8 cellular contexts compared by ENCODE assay signal in the genomic region with DNA sequence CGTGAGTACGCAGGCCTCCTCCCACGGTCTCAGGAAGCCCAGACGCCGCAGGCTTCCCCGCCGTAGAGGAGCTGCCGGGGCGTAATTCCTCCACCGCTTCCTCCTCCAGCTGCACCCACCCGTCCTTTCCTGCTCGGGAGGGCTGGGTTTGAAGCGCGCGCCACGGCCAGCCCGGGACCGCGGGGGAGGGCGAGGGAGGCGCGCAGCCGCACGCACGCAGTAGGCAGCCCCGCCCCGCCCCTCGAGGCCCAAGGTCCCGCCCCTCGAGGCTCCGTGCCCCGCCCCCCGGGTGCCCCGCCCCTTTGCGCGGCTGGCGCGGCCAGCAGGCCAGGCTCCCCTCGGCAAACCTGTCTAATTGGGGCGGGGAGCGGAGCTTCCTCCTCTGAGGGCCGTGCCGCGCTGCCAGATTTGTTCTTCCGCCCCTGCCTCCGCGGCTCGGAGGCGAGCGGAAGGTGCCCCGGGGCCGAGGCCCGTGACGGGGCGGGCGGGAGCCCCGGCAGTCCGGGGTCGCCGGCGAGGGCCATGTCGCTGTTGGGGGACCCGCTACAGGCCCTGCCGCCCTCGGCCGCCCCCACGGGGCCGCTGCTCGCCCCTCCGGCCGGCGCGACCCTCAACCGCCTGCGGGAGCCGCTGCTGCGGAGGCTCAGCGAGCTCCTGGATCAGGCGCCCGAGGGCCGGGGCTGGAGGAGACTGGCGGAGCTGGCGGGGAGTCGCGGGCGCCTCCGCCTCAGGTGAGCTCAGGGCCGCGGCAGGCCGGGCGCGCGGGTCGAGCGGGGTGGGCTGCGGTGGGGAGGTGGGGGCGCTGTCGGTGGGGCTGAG. TPM values are rescaled to one million over a fixed set of nuclear protein-coding genes. Genes with fewer than 3 reads are reported as not detected.
A peak's percentile ranks its signal among the peaks of the same experiment; 100 is the strongest.
DNase-seq lines count a peak whose midpoint lies in the region; ATAC-seq lines count a peak whose summit lies in the region.

A gene with protein sequence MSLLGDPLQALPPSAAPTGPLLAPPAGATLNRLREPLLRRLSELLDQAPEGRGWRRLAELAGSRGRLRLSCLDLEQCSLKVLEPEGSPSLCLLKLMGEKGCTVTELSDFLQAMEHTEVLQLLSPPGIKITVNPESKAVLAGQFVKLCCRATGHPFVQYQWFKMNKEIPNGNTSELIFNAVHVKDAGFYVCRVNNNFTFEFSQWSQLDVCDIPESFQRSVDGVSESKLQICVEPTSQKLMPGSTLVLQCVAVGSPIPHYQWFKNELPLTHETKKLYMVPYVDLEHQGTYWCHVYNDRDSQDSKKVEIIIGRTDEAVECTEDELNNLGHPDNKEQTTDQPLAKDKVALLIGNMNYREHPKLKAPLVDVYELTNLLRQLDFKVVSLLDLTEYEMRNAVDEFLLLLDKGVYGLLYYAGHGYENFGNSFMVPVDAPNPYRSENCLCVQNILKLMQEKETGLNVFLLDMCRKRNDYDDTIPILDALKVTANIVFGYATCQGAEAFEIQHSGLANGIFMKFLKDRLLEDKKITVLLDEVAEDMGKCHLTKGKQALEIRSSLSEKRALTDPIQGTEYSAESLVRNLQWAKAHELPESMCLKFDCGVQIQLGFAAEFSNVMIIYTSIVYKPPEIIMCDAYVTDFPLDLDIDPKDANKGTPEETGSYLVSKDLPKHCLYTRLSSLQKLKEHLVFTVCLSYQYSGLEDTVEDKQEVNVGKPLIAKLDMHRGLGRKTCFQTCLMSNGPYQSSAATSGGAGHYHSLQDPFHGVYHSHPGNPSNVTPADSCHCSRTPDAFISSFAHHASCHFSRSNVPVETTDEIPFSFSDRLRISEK (plus strand): TSS at position 344 of the 819 bp plus-strand sequence. CDS start 179 bp downstream, at position 523.

- H3K4me3 Mint-ChIP-seq in activated CD8-positive, alpha-beta memory T cell treated with anti-CD3 and anti-CD28 coated beads, Interleukin-2, amount 10 ng/mL, durations not matched to agents 7 days and 5 days: peak within 1 kb of the TSS; percentile 95

- ATAC-seq in GM21381 (IDR thresholded peaks at IDR 0.05; ENCODE audit: unreplicated experiment): peak; percentile 70
- ATAC-seq in activated CD8-positive, alpha-beta memory T cell treated with anti-CD3 and anti-CD28 coated beads, Interleukin-2, amount 10 ng/mL, durations not matched to agents 7 days and 5 days: peak; percentile 93

- H3K36me3 ChIP-seq in HUES48 (ENCODE audit: control insufficient read depth, insufficient read depth, low read length) (no peaks in the 10 kb centered on the region), NT2/D1 (ENCODE audit: insufficient read depth, insufficient read length, low read length) (peaks cover 22% of the 10 kb centered on the region), endocrine pancreas (ENCODE audit: control insufficient read depth, insufficient read depth, low read length) (no peaks in the 10 kb centered on the region), mesodermal cell (ENCODE audit: control insufficient read depth, insufficient read depth, low read length) (peaks cover 17% of the 10 kb centered on the region)

- H3K27me3 Mint-ChIP-seq in activated CD8-positive, alpha-beta memory T cell treated with anti-CD3 and anti-CD28 coated beads, Interleukin-2, amount 10 ng/mL, durations not matched to agents 7 days and 5 days: peaks cover 8% of the 10 kb centered on the region

- peaks cover 6% of the 10 kb centered on the region; the same call in 1 of the 2 replicates for H3K27me3 ChIP-seq in HUES48 (ENCODE audit: control insufficient read depth, insufficient read depth, low read length)
- no peaks in the 10 kb centered on the region for H3K27me3 ChIP-seq in NT2/D1 (ENCODE audit: insufficient read depth, insufficient read length)
- H3K27me3 ChIP-seq in endocrine pancreas (ENCODE audit: control insufficient read depth, insufficient read depth, low read length): no peaks in the 10 kb centered on the region

- peaks cover 44% of the 10 kb centered on the region for H3K4me1 Mint-ChIP-seq in activated CD8-positive, alpha-beta memory T cell treated with anti-CD3 and anti-CD28 coated beads, Interleukin-2, amount 10 ng/mL, durations not matched to agents 7 days and 5 days

- WGBS in mesodermal cell (ENCODE audit: insufficient coverage in 2 of 2), 2 experiments: 0% methylated on average over 62 to 78 of the region's 98 CpGs

- H3K4me1 ChIP-seq in HUES48 (ENCODE audit: control insufficient read depth, insufficient read depth, low read length) (peaks cover 18% of the 10 kb centered on the region), NT2/D1 (ENCODE audit: insufficient read depth, insufficient read length) (no peaks in the 10 kb centered on the region), endocrine pancreas (ENCODE audit: control insufficient read depth, insufficient read depth, low read length) (no peaks in the 10 kb centered on the region), mesodermal cell (ENCODE audit: control insufficient read depth, insufficient read depth, low read length, poor library complexity, severe bottlenecking) (peaks cover 20% of the 10 kb centered on the region)

- H3K36me3 Mint-ChIP-seq in activated CD8-positive, alpha-beta memory T cell treated with anti-CD3 and anti-CD28 coated beads, Interleukin-2, amount 10 ng/mL, durations not matched to agents 7 days and 5 days: peaks cover 15% of the 10 kb centered on the region

- H3K9me3 ChIP-seq in HUES48 (ENCODE audit: control insufficient read depth, insufficient read depth, low read length) (no peaks in the 10 kb centered on the region), NT2/D1 (ENCODE audit: insufficient read depth, low read length) (no peaks in the 10 kb centered on the region), endocrine pancreas (ENCODE audit: control insufficient read depth, low read length) (no peaks in the 10 kb centered on the region), mesodermal cell (ENCODE audit: control insufficient read depth, low read length) (no peaks in the 10 kb centered on the region)

- peak within 1 kb of the TSS; percentile 88 for H3K27ac ChIP-seq in HUES48 (ENCODE audit: low read depth, low read length)
- H3K27ac ChIP-seq in mesodermal cell (ENCODE audit: low read depth, low read length, severe bottlenecking): peak within 1 kb of the TSS; percentile 90

- DNase-seq in COR-L47 (lab: John Stamatoyannopoulos, UW) (peak; percentile 96), NT2/D1 (ENCODE audit: low read depth, low spot score) (peak; percentile 60)
- peak; percentile 95 for DNase-seq in activated CD8-positive, alpha-beta memory T cell treated with anti-CD3 and anti-CD28 coated beads, Interleukin-2, amount 10 ng/mL, durations not matched to agents 7 days and 5 days
- DNase-seq in stimulated activated CD8-positive, alpha-beta memory T cell treated with anti-CD3 and anti-CD28 coated beads, Interleukin-15, amount 100 ng/mL, for 4 hours (ENCODE audit: low read depth in 2 of 2): peak; percentile 82 to 93

- H3K9ac ChIP-seq in HUES48 (ENCODE audit: low read depth, low read length) (peak within 1 kb of the TSS; percentile 86), NT2/D1 (ENCODE audit: insufficient read length, low read depth) (peak within 1 kb of the TSS; percentile 81), endocrine pancreas (ENCODE audit: control insufficient read depth, insufficient read depth, low read length) (peak within 1 kb of the TSS; percentile 65)

- peak within 1 kb of the TSS; percentile 96 for H3K27ac Mint-ChIP-seq in activated CD8-positive, alpha-beta memory T cell treated with anti-CD3 and anti-CD28 coated beads, Interleukin-2, amount 10 ng/mL, durations not matched to agents 7 days and 5 days

- CTCF ChIA-PET in activated CD8-positive, alpha-beta memory T cell treated with anti-CD3 and anti-CD28 coated beads, Interleukin-2, amount 10 ng/mL, durations not matched to agents 7 days and 5 days (lab: Charles Lee): interaction anchor here (0.8 to 4.4 kb wide), 11 partner anchors 11 to 141 kb away, joined by 3 to 32 read pairs (median 5); no protein-coding TSS in a partner anchor

- H3K9me3 Mint-ChIP-seq in activated CD8-positive, alpha-beta memory T cell treated with anti-CD3 and anti-CD28 coated beads, Interleukin-2, amount 10 ng/mL, durations not matched to agents 7 days and 5 days (ENCODE audit: low read depth): no peaks in the 10 kb centered on the region

- H3K4me3 ChIP-seq in HUES48 (ENCODE audit: low read depth, low read length): peak within 1 kb of the TSS; percentile 73
- H3K4me3 ChIP-seq in NT2/D1 (ENCODE audit: insufficient read length, low read depth): peak within 1 kb of the TSS; percentile 75
- peak within 1 kb of the TSS; percentile 61 for H3K4me3 ChIP-seq in endocrine pancreas (ENCODE audit: control insufficient read depth, insufficient read depth, low read length)
- peak within 1 kb of the TSS; percentile 78 for H3K4me3 ChIP-seq in mesodermal cell (ENCODE audit: extremely low read depth, insufficient read depth, low read length, poor library complexity, severe bottlenecking)

RNA-seq across cellular contexts. Expression of the gene that starts here (rescaled TPM):
- total RNA-seq in activated CD8-positive, alpha-beta memory T cell treated with anti-CD3 and anti-CD28 coated beads, Interleukin-2, amount 10 ng/mL, durations not matched to agents 7 days and 5 days: 10 to 100 TPM; 30.3 to 31.6 TPM
- 26.1 TPM for polyA plus RNA-seq in mesodermal cell (2013, experiment 1 of 2)
- polyA plus RNA-seq in mesodermal cell (2013, experiment 2 of 2): 32.2 TPM

Comparison
In these comparisons a context has a peak if more than half of its experiments do, and no peak if none do; other contexts are left out.
1. Peak in every context shown above with its lines: DNase-seq, ATAC-seq, H3K4me3 ChIP-seq and H3K27ac ChIP-seq.